Comparison of ENCODE assay signal across 23 cellular contexts in genomic region chr7:115191506-115191905, GRCh38.
DNase-seq lines count a peak whose midpoint lies in the region; FAIRE-seq and TF ChIP-seq lines count a peak whose summit lies in the region.
"Had no signal": no experiment of that assay in that cellular context is flagged by ENCODE, and none has a peak within 500 bp of the region (broad histone marks: within the 10 kb centered on the region; RNA-seq: fewer than 3 reads in every experiment).

No MANE protein-coding gene starts in this region.

- H2BK5ac ChIP-seq in mesenchymal stem cell (ENCODE audit: low read depth, low read length, poor library complexity, severe bottlenecking), result no peak overlapping the region

- POLR2A ChIA-PET in activated CD4-positive, alpha-beta memory T cell treated with anti-CD3 and anti-CD28 coated beads for 36 hours (lab: Charles Lee), result no interaction called here

- CTCF ChIA-PET in activated CD4-positive, alpha-beta memory T cell treated with anti-CD3 and anti-CD28 coated beads for 36 hours (lab: Charles Lee), result no interaction called here

- DNase-seq in NCI-H187 treated with DMSO at 0.1 percent for 48 hours (lab: John Stamatoyannopoulos, UW) (peak; percentile 68), NCI-H187 (lab: John Stamatoyannopoulos, UW) (no peak), HCEC 1CT (peak; percentile 3), NCI-H69 (lab: John Stamatoyannopoulos, UW) (peak; percentile 92), mesenchymal stem cell (peak; percentile 5), GM19239 (ENCODE audit: insufficient read length, low spot score) (no peak), stomach (no peak)
- no peak for DNase-seq in activated CD4-positive, alpha-beta memory T cell treated with anti-CD3 and anti-CD28 coated beads for 36 hours
- DNase-seq: CD4-positive, CD25-positive, alpha-beta regulatory T cell; GM23248; MM.1S; NCI-H1694; NCI-H2081 treated with DMSO at 0.1 percent for 48 hours; NCI-H446; NCI-H524 treated with DMSO at 0.1 percent for 48 hours; NCI-H82; SHP77 had no signal

- no peak for TF ChIP-seq CTCF in stomach (IDR thresholded peaks at IDR 0.05)

- H3K4me3 Mint-ChIP-seq in activated CD4-positive, alpha-beta memory T cell treated with anti-CD3 and anti-CD28 coated beads for 36 hours, result no peak overlapping the region
- H3K4me3 Mint-ChIP-seq: CD4-positive, CD25-positive, alpha-beta regulatory T cell; IgD-negative memory B cell had no signal

- no peaks in the 10 kb centered on the region for H3K9me3 ChIP-seq in mesenchymal stem cell (ENCODE audit: control insufficient read depth, low read length)
- no peaks in the 10 kb centered on the region for H3K9me3 ChIP-seq in stomach
- H3K9me3 ChIP-seq: BLaER1, HAP-1 had no signal

- no peaks in the 10 kb centered on the region for H3K9me3 Mint-ChIP-seq in activated CD4-positive, alpha-beta memory T cell treated with anti-CD3 and anti-CD28 coated beads for 36 hours

- H3K4me1 ChIP-seq in mesenchymal stem cell (ENCODE audit: control insufficient read depth, insufficient read depth, low read depth, low read length) (no peaks in the 10 kb centered on the region), stomach (peaks cover 0 to 6% (median 4%) of the 10 kb centered on the region in 4 donors)
- H3K4me1 ChIP-seq: BLaER1, HAP-1 had no signal

- H3K4me2 ChIP-seq in mesenchymal stem cell (ENCODE audit: low read length, poor library complexity, severe bottlenecking), result no peak overlapping the region
- H3K4me2 ChIP-seq: BLaER1, KMS-11 had no signal

- no peak for TF ChIP-seq EP300 in stomach (IDR thresholded peaks at IDR 0.05)

- FAIRE-seq in GM19239 (lab: Jason Lieb, UNC), result no peak
- FAIRE-seq: G401.6 had no signal

- TF ChIP-seq POLR2A in stomach (IDR thresholded peaks at IDR 0.05), result no peak

- no peak overlapping the region for H2AK5ac ChIP-seq in mesenchymal stem cell (ENCODE audit: low read length, severe bottlenecking)

- no peak overlapping the region for H2AFZ ChIP-seq in mesenchymal stem cell (ENCODE audit: low read depth, low read length)
- H2AFZ ChIP-seq: GM23248 had no signal

- no peaks in the 10 kb centered on the region for H3K79me1 ChIP-seq in mesenchymal stem cell (replicated peaks; ENCODE audit: low read length, poor library complexity, severe bottlenecking)

- no peak overlapping the region for H4K91ac ChIP-seq in mesenchymal stem cell (ENCODE audit: low read length)

- intact Hi-C loops in activated CD4-positive, alpha-beta memory T cell treated with anti-CD3 and anti-CD28 coated beads for 36 hours (cut with micrococcal nuclease), result no loop called here
- intact Hi-C loops in stomach (cut with DNase I; ENCODE audit: low total_unique reads), result no loop called here

- no peak overlapping the region for H4K8ac ChIP-seq in mesenchymal stem cell (ENCODE audit: low read length)

- H3K23ac ChIP-seq in mesenchymal stem cell (ENCODE audit: low read length in 2 of 2), result no peak overlapping the region

- no peak overlapping the region for H3K4me3 ChIP-seq in mesenchymal stem cell (ENCODE audit: insufficient read depth in 1 of 2, low read depth in 1 of 2, low read length in 2 of 2)
- H3K4me3 ChIP-seq in stomach, result no peak overlapping the region
- H3K4me3 ChIP-seq: BLaER1, GM23248, HAP-1 had no signal

- no peaks in the 10 kb centered on the region for H3K27me3 Mint-ChIP-seq in activated CD4-positive, alpha-beta memory T cell treated with anti-CD3 and anti-CD28 coated beads for 36 hours
- H3K27me3 Mint-ChIP-seq: CD4-positive, CD25-positive, alpha-beta regulatory T cell; IgD-negative memory B cell had no signal

- 89% methylated on average over 1 of the region's 2 CpGs for WGBS in mesenchymal stem cell
- WGBS in stomach, 5 donors, result 15 to 39% (median 24%) methylated on average over 2 of the region's 2 CpGs

- H3K9ac ChIP-seq in mesenchymal stem cell (ENCODE audit: low read length), result no peak overlapping the region
- H3K9ac ChIP-seq: BLaER1, GM23248, KMS-11 had no signal

- H2BK15ac ChIP-seq in mesenchymal stem cell (ENCODE audit: low read depth, poor library complexity, severe bottlenecking), result no peak overlapping the region

- H2BK12ac ChIP-seq in mesenchymal stem cell (ENCODE audit: low read length in 2 of 2), result no peak overlapping the region

- no peaks in the 10 kb centered on the region for H3K27me3 ChIP-seq in mesenchymal stem cell (ENCODE audit: control insufficient read depth in 1 of 2, insufficient read depth in 1 of 2, low read length in 2 of 2)
- H3K27me3 ChIP-seq in stomach, result no peaks in the 10 kb centered on the region
- H3K27me3 ChIP-seq: BLaER1 had no signal

- H3K14ac ChIP-seq in mesenchymal stem cell (ENCODE audit: low read length in 2 of 2), result no peak overlapping the region

- H3K36me3 ChIP-seq in mesenchymal stem cell (ENCODE audit: control insufficient read depth in 1 of 2, insufficient read depth in 2 of 2, low read depth in 1 of 2, low read length in 2 of 2) (no peaks in the 10 kb centered on the region), stomach (no peaks in the 10 kb centered on the region)
- H3K36me3 ChIP-seq: BLaER1, HAP-1 had no signal

- H3K27ac Mint-ChIP-seq in activated CD4-positive, alpha-beta memory T cell treated with anti-CD3 and anti-CD28 coated beads for 36 hours, result no peak overlapping the region
- H3K27ac Mint-ChIP-seq: CD4-positive, CD25-positive, alpha-beta regulatory T cell; IgD-negative memory B cell had no signal

- H3K18ac ChIP-seq in mesenchymal stem cell (ENCODE audit: low read depth in 1 of 2, low read length in 2 of 2), result no peak overlapping the region

- no peaks in the 10 kb centered on the region for H3K4me1 Mint-ChIP-seq in activated CD4-positive, alpha-beta memory T cell treated with anti-CD3 and anti-CD28 coated beads for 36 hours (ENCODE audit: low read depth)
- H3K4me1 Mint-ChIP-seq: CD4-positive, CD25-positive, alpha-beta regulatory T cell; IgD-negative memory B cell had no signal

- H3K4ac ChIP-seq in mesenchymal stem cell (ENCODE audit: low read depth in 1 of 2, low read length in 2 of 2), result no peak overlapping the region

- H3K36me3 Mint-ChIP-seq in activated CD4-positive, alpha-beta memory T cell treated with anti-CD3 and anti-CD28 coated beads for 36 hours, result no peaks in the 10 kb centered on the region
- H3K36me3 Mint-ChIP-seq: CD4-positive, CD25-positive, alpha-beta regulatory T cell had no signal

- H3K27ac ChIP-seq in mesenchymal stem cell (ENCODE audit: low read length, poor library complexity, severe bottlenecking), result no peak overlapping the region
- no peak overlapping the region for H3K27ac ChIP-seq in stomach
- H3K27ac ChIP-seq: BLaER1, GM23248, KMS-11, RWPE1 had no signal

- H2BK120ac ChIP-seq in mesenchymal stem cell (ENCODE audit: low read depth, low read length), result no peak overlapping the region

Comparison
In these comparisons a context has a peak if more than half of its experiments do, and no peak if none do; other contexts are left out.
1. DNase-seq: peak in NCI-H187 treated with DMSO at 0.1 percent for 48 hours (single experiment), HCEC 1CT (single experiment), NCI-H69 (single experiment) and mesenchymal stem cell (single experiment); none in NCI-H187 (0 of 2), activated CD4-positive, alpha-beta memory T cell treated with anti-CD3 and anti-CD28 coated beads for 36 hours (single experiment), GM19239 (single experiment) and stomach (single experiment).